In genomic region chr16:79862601-79863000, GRCh38 we compare ENCODE assay signal across 21 cellular contexts.
"Had no signal": no experiment of that assay in that cellular context is flagged by ENCODE, and none has a peak within 500 bp of the region (broad histone marks: within the 10 kb centered on the region; RNA-seq: fewer than 3 reads in every experiment).

No MANE protein-coding gene starts in this region.

- H3K79me2 ChIP-seq: hepatocyte had no signal

- H3K4me2 ChIP-seq: hepatocyte had no signal

- H3K27ac Mint-ChIP-seq: dendritic cell treated with granulocyte-macrophage colony-stimulating factor and Interleukin-4, amounts not matched to agents 40 ng/mL and 50 ng/mL, for 4 days; immature natural killer cell; naive thymus-derived CD4-positive, alpha-beta T cell had no signal

- H3K4me3 Mint-ChIP-seq: dendritic cell treated with granulocyte-macrophage colony-stimulating factor and Interleukin-4, amounts not matched to agents 40 ng/mL and 50 ng/mL, for 4 days; immature natural killer cell; naive thymus-derived CD4-positive, alpha-beta T cell had no signal

- H3K36me3 Mint-ChIP-seq: immature natural killer cell; naive thymus-derived CD4-positive, alpha-beta T cell had no signal

- H3K9me3 Mint-ChIP-seq: dendritic cell treated with granulocyte-macrophage colony-stimulating factor and Interleukin-4, amounts not matched to agents 40 ng/mL and 50 ng/mL, for 4 days; immature natural killer cell had no signal

- H3K27me3 ChIP-seq: colonic mucosa, esophagus muscularis mucosa, foreskin keratinocyte, gastroesophageal sphincter, heart left ventricle, hepatocyte, left lung had no signal

- FAIRE-seq: endothelial cell of umbilical vein, frontal cortex, keratinocyte had no signal

- H3K9me3 ChIP-seq: colonic mucosa, esophagus muscularis mucosa, gastroesophageal sphincter, left lung, lower lobe of right lung had no signal

- H3K27ac ChIP-seq: colonic mucosa, esophagus muscularis mucosa, foreskin keratinocyte, gastroesophageal sphincter, heart left ventricle, hepatocyte, left lung, lower lobe of right lung had no signal

- H2AFZ ChIP-seq: hepatocyte had no signal

- H3K27me3 Mint-ChIP-seq: dendritic cell treated with granulocyte-macrophage colony-stimulating factor and Interleukin-4, amounts not matched to agents 40 ng/mL and 50 ng/mL, for 4 days had no signal

- ATAC-seq: foreskin keratinocyte; gastroesophageal sphincter; heart left ventricle; left cardiac atrium; left lung; left ventricle myocardium superior; lower lobe of right lung; naive thymus-derived CD4-positive, alpha-beta T cell had no signal

- H3K36me3 ChIP-seq: colonic mucosa, esophagus muscularis mucosa, gastroesophageal sphincter, heart left ventricle, left lung, lower lobe of right lung had no signal

- H3K4me1 ChIP-seq: colonic mucosa, esophagus muscularis mucosa, foreskin keratinocyte, gastroesophageal sphincter, heart left ventricle, left lung, lower lobe of right lung had no signal

- DNase-seq: colonic mucosa; cortex of kidney; effector CD8-positive, alpha-beta T cell; foreskin keratinocyte; heart left ventricle; hypothalamus; immature natural killer cell; left cardiac atrium; left lung; left ventricle myocardium superior; lower lobe of right lung; mesenchymal stem cell; midbrain; naive thymus-derived CD4-positive, alpha-beta T cell had no signal

- H3K4me3 ChIP-seq: colonic mucosa, esophagus muscularis mucosa, gastroesophageal sphincter, heart left ventricle, hepatocyte, left lung, lower lobe of right lung had no signal
